ENCODE assay signal across 9 cellular contexts in genomic region chr14:105492051-105492965, GRCh38. TPM values are rescaled to one million over a fixed set of nuclear protein-coding genes. Genes with fewer than 3 reads are reported as not detected.
A peak's percentile ranks its signal among the peaks of the same experiment; 100 is the strongest.
DNase-seq lines count a peak whose midpoint lies in the region; ATAC-seq and TF ChIP-seq lines count a peak whose summit lies in the region.
"Had no signal": no experiment of that assay in that cellular context is flagged by ENCODE, and none has a peak within 500 bp of the region (broad histone marks: within the 10 kb centered on the region; RNA-seq: fewer than 3 reads in every experiment).

No MANE protein-coding gene starts in this region.

- peak overlapping the region; percentile 85 for H3K27ac Mint-ChIP-seq in activated CD8-positive, alpha-beta T cell treated with anti-CD3 and anti-CD28 coated beads for 36 hours

- H3K4me3 ChIP-seq in kidney epithelial cell (ENCODE audit: low read depth, low read length), result peak overlapping the region; percentile 83
- peak overlapping the region in 1 of 2 donors; percentile 62 for H3K4me3 ChIP-seq in tibial artery

- intact Hi-C loops in activated CD8-positive, alpha-beta T cell treated with anti-CD3 and anti-CD28 coated beads for 36 hours (cut with micrococcal nuclease), result no loop called here
- intact Hi-C loops in tibial artery (cut with DNase I; ENCODE audit: low total_unique reads), result loop anchor here (5.0 to 10.0 kb wide), 3 partner anchors 35 to 508 kb away; partner anchors contain the start of genes BRF1, CLBA1 and TMEM121

- H3K4me1 Mint-ChIP-seq in activated CD8-positive, alpha-beta T cell treated with anti-CD3 and anti-CD28 coated beads for 36 hours (ENCODE audit: low read depth), result peaks cover 17% of the 10 kb centered on the region

- POLR2A ChIA-PET in activated CD8-positive, alpha-beta T cell treated with anti-CD3 and anti-CD28 coated beads for 36 hours (lab: Charles Lee), result interaction anchor here (0.7 to 2.8 kb wide), 6 partner anchors 9 to 117 kb away, joined by 3 to 24 read pairs (median 3); no protein-coding TSS in a partner anchor

- CTCF ChIA-PET in activated CD8-positive, alpha-beta T cell treated with anti-CD3 and anti-CD28 coated beads for 36 hours (lab: Charles Lee), result interaction anchor here (0.7 to 4.3 kb wide), 7 partner anchors 8 to 121 kb away, joined by 3 to 80 read pairs (median 3); no protein-coding TSS in a partner anchor

- peaks cover 0 to 57% (median 34%) of the 10 kb centered on the region in 4 donors for H3K4me1 ChIP-seq in tibial artery

- no peaks in the 10 kb centered on the region for H3K36me3 Mint-ChIP-seq in activated CD8-positive, alpha-beta T cell treated with anti-CD3 and anti-CD28 coated beads for 36 hours (ENCODE audit: low read depth)

- ATAC-seq in activated CD8-positive, alpha-beta T cell treated with anti-CD3 and anti-CD28 coated beads for 36 hours, result no peak
- ATAC-seq in GM19035 (IDR thresholded peaks at IDR 0.05; ENCODE audit: unreplicated experiment), result no peak

- peaks cover 8% of the 10 kb centered on the region for H3K27me3 ChIP-seq in kidney epithelial cell (ENCODE audit: control insufficient read depth, insufficient read depth, low read length)
- no peaks in the 10 kb centered on the region for H3K27me3 ChIP-seq in tibial artery

- DNase-seq in activated effector memory CD4-positive, alpha-beta T cell treated with anti-CD3 and anti-CD28 coated beads, Interleukin-2, amount 50 U/mL, for 16 hours, result peak; percentile 65
- no peak for DNase-seq in activated effector memory CD4-positive, alpha-beta T cell treated with Interleukin-2 at 50 U/mL for 16 hours
- no peak for DNase-seq in activated CD8-positive, alpha-beta T cell treated with anti-CD3 and anti-CD28 coated beads for 36 hours
- no peak for DNase-seq in kidney epithelial cell (ENCODE audit: low read depth)
- peak; percentile 30 to 74 for DNase-seq in tibial artery
- DNase-seq in foreskin melanocyte, result no peak
- no peak for DNase-seq in NCI-H2171 (lab: John Stamatoyannopoulos, UW)
- DNase-seq: NCI-H2029 treated with DMSO at 0.1 percent for 48 hours had no signal

- no peaks in the 10 kb centered on the region for H3K36me3 ChIP-seq in kidney epithelial cell (ENCODE audit: control insufficient read depth, insufficient read depth, low read length)
- peaks cover 0 to 12% (median 0%) of the 10 kb centered on the region in 3 donors for H3K36me3 ChIP-seq in tibial artery

- H3K27ac ChIP-seq in tibial artery, result no peak overlapping the region

- H3K9me3 Mint-ChIP-seq in activated CD8-positive, alpha-beta T cell treated with anti-CD3 and anti-CD28 coated beads for 36 hours, result no peaks in the 10 kb centered on the region

- peak overlapping the region; percentile 77 for H3K4me3 Mint-ChIP-seq in activated CD8-positive, alpha-beta T cell treated with anti-CD3 and anti-CD28 coated beads for 36 hours

- TF ChIP-seq CTCF in activated CD8-positive, alpha-beta T cell treated with anti-CD3 and anti-CD28 coated beads for 36 hours (IDR thresholded peaks at IDR 0.05), result no peak
- no peak for TF ChIP-seq CTCF in kidney epithelial cell (IDR thresholded peaks at IDR 0.05; ENCODE audit: insufficient read depth, low read length, poor library complexity, severe bottlenecking)
- TF ChIP-seq CTCF in tibial artery (IDR thresholded peaks at IDR 0.05), result no peak

- no peaks in the 10 kb centered on the region for H3K27me3 Mint-ChIP-seq in activated CD8-positive, alpha-beta T cell treated with anti-CD3 and anti-CD28 coated beads for 36 hours

- H3K9me3 ChIP-seq in tibial artery, result no peaks in the 10 kb centered on the region

RNA-seq across cellular contexts. Expression of gene TEDC1, which starts 1.3 kb away (rescaled TPM):
- total RNA-seq in activated CD8-positive, alpha-beta T cell treated with anti-CD3 and anti-CD28 coated beads for 36 hours, result 10 to 100 TPM; 30.1 to 31.1 TPM
- 7.1 and 7.5 TPM in 2 replicates for total RNA-seq in kidney epithelial cell

RNA-seq across cellular contexts. Expression of gene CRIP1, which starts 5.6 kb away (rescaled TPM):
- total RNA-seq in activated CD8-positive, alpha-beta T cell treated with anti-CD3 and anti-CD28 coated beads for 36 hours, result 10 to 100 TPM; 93.9 to 95.7 TPM
- 2.0 and 11.1 TPM in 2 replicates for total RNA-seq in kidney epithelial cell

RNA-seq across cellular contexts. Expression of gene CRIP2, which starts 17.7 kb away (rescaled TPM):
- under 1 TPM in 1 of 2 experiments, not detected in 1; 0.45 TPM for total RNA-seq in activated CD8-positive, alpha-beta T cell treated with anti-CD3 and anti-CD28 coated beads for 36 hours
- total RNA-seq in kidney epithelial cell, result 101 and 128 TPM in 2 replicates

RNA-seq across cellular contexts. Expression of gene TMEM121, which starts 34.1 kb away (rescaled TPM):
- 10 to 100 TPM; 12.0 to 12.1 TPM for total RNA-seq in activated CD8-positive, alpha-beta T cell treated with anti-CD3 and anti-CD28 coated beads for 36 hours
- 10.1 and 13.4 TPM in 2 replicates for total RNA-seq in kidney epithelial cell

Comparison
In these comparisons a context has a peak if more than half of its experiments do, and no peak if none do; other contexts are left out.
1. DNase-seq: peak in activated effector memory CD4-positive, alpha-beta T cell treated with anti-CD3 and anti-CD28 coated beads, Interleukin-2, amount 50 U/mL, for 16 hours (single experiment) and tibial artery (2 of 2); none in activated effector memory CD4-positive, alpha-beta T cell treated with Interleukin-2 at 50 U/mL for 16 hours (single experiment), activated CD8-positive, alpha-beta T cell treated with anti-CD3 and anti-CD28 coated beads for 36 hours (single experiment), kidney epithelial cell (single experiment), foreskin melanocyte (single experiment) and NCI-H2171 (single experiment).
2. RNA of gene CRIP2, which starts 17.7 kb away (total RNA-seq): 101 to 128 TPM in kidney epithelial cell; 0.45 TPM in activated CD8-positive, alpha-beta T cell treated with anti-CD3 and anti-CD28 coated beads for 36 hours; every median in the first group is over 10 times any median in the second.